In genomic region chr12:126286203-126286602, GRCh38 we compare ENCODE assay signal across 26 cellular contexts.
A peak's percentile ranks its signal among the peaks of the same experiment; 100 is the strongest.
DNase-seq lines count a peak whose midpoint lies in the region; ATAC-seq and TF ChIP-seq lines count a peak whose summit lies in the region.
"Had no signal": no experiment of that assay in that cellular context is flagged by ENCODE, and none has a peak within 500 bp of the region (broad histone marks: within the 10 kb centered on the region; RNA-seq: fewer than 3 reads in every experiment).

No MANE protein-coding gene starts in this region.

- WGBS in heart left ventricle, 4 donors: 60 to 76% (median 69%) methylated on average over 1 of the region's 1 CpG

- no peak for TF ChIP-seq CTCF in uterus (IDR thresholded peaks at IDR 0.05)
- TF ChIP-seq CTCF in heart left ventricle (IDR thresholded peaks at IDR 0.05): no peak

- no peak overlapping the region for H3K4me3 ChIP-seq in uterus
- H3K4me3 ChIP-seq in heart left ventricle: no peak overlapping the region
- H3K4me3 ChIP-seq: GM12878, GM23248, K562, SJCRH30 had no signal

- H3K27ac ChIP-seq in uterus: no peak overlapping the region
- H3K27ac ChIP-seq in heart left ventricle: no peak overlapping the region
- H3K27ac ChIP-seq: GM23248, HL-60, SJCRH30 had no signal

- H3K27me3 ChIP-seq in uterus (no peaks in the 10 kb centered on the region), heart left ventricle (no peaks in the 10 kb centered on the region)
- H3K27me3 ChIP-seq: SJCRH30 had no signal

- H3K4me1 ChIP-seq in uterus (no peaks in the 10 kb centered on the region), heart left ventricle (no peaks in the 10 kb centered on the region)
- H3K4me1 ChIP-seq: SJCRH30 had no signal

- H3K9me3 ChIP-seq in uterus (no peaks in the 10 kb centered on the region), heart left ventricle (peaks cover 0 to 6% (median 0%) of the 10 kb centered on the region in 12 donors)
- H3K9me3 ChIP-seq: SJCRH30 had no signal

- H3K36me3 ChIP-seq in uterus (no peaks in the 10 kb centered on the region), heart left ventricle (no peaks in the 10 kb centered on the region)
- H3K36me3 ChIP-seq: SJCRH30 had no signal

- DNase-seq in COLO668 (lab: John Stamatoyannopoulos, UW; ENCODE audit: unreplicated experiment) (peak; percentile 54), LHCN-M2 (ENCODE audit: low read depth) (peak; percentile 22), NCI-H510A treated with DMSO at 0.1 percent for 48 hours (lab: John Stamatoyannopoulos, UW) (peak; percentile 93), SHP77 (lab: John Stamatoyannopoulos, UW) (peak; percentile 85 to 94), uterus (no peak), erythroblast (lab: John Stamatoyannopoulos, UW) (no peak), heart left ventricle (no peak)
- no peak for DNase-seq in central memory CD4-positive, alpha-beta T cell
- DNase-seq: CD4-positive, CD25-positive, alpha-beta regulatory T cell; COR-L47; DND-41; GM23248; H9; HFFc6; MM.1S; NCI-H1694; NCI-H2171; NCI-H446; NK-92 treated with Interleukin-12 subunit alpha and Interleukin-12 subunit beta, amount 100 ng/mL, for 24 hours; SJCRH30; T-cell had no signal

- TF ChIP-seq POLR2A in uterus (IDR thresholded peaks at IDR 0.05) (no peak), erythroblast (IDR thresholded peaks at IDR 0.05; ENCODE audit: low read length) (no peak), heart left ventricle (IDR thresholded peaks at IDR 0.05) (no peak)

- no peak for ATAC-seq in heart left ventricle
- ATAC-seq: GM12878, HepG2, K562, Panc1, T-cell had no signal

- intact Hi-C loops in uterus (cut with DNase I; ENCODE audit: low total_unique reads) (no loop called here), heart left ventricle (cut with DNase I) (no loop called here)

Comparison
In these comparisons a context has a peak if more than half of its experiments do, and no peak if none do; other contexts are left out.
1. DNase-seq: peak in COLO668 (single experiment), LHCN-M2 (single experiment), NCI-H510A treated with DMSO at 0.1 percent for 48 hours (single experiment) and SHP77 (2 of 2); none in uterus (0 of 2), central memory CD4-positive, alpha-beta T cell (single experiment), erythroblast (0 of 2) and heart left ventricle (0 of 5).